26 cellular contexts compared by ENCODE assay signal in the genomic region with DNA sequence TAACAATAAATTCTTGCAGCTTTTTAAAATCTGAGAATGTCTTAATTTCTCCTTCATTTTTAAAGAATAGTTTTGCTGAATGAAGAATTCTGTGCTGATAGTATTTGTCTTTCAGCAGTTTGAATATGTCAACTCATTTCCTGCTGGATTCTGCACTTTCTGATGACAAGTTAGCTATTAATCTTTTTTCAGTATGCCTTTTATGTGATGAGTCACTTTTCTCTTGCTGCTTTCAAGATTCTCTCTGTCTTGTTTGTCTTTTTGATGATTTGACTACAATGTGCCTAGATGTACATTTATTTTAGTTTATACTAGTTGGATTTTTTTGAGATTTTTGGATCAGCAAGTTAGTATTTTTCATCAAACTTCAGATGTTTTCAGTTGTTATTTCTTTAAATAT.
"Had no signal": no experiment of that assay in that cellular context is flagged by ENCODE, and none has a peak within 500 bp of the region (broad histone marks: within the 10 kb centered on the region; RNA-seq: fewer than 3 reads in every experiment).

No MANE protein-coding gene starts in this region.

- H3K27me3 ChIP-seq: adrenal gland, ascending aorta, esophagus muscularis mucosa, gastroesophageal sphincter, heart left ventricle, right lobe of liver, thyroid gland had no signal

- H3K79me2 ChIP-seq: parathyroid adenoma had no signal

- DNase-seq: activated CD4-positive, alpha-beta T cell treated with anti-CD3 and anti-CD28 coated beads, Interleukin-2, amount 10 ng/mL, durations not matched to agents 7 days and 5 days; activated CD8-positive, alpha-beta T cell treated with anti-CD3 and anti-CD28 coated beads, Interleukin-2, amount 10 ng/mL, durations not matched to agents 7 days and 5 days; activated naive CD4-positive, alpha-beta T cell; adrenal gland; central memory CD4-positive, alpha-beta T cell; dorsolateral prefrontal cortex; effector memory CD8-positive, alpha-beta T cell; heart left ventricle; islet precursor cell; lower lobe of right lung; mesendoderm; mucosa of descending colon; nephron progenitor cell; right lobe of liver; stimulated activated CD4-positive, alpha-beta T cell treated with anti-CD3 and anti-CD28 coated beads, Interleukin-1b, Interleukin-23, amount 100 ng/mL, for 48 hours; substantia nigra; T1000; thyroid gland had no signal

- H2AFZ ChIP-seq: parathyroid adenoma had no signal

- FAIRE-seq: colon, endothelial cell of umbilical vein had no signal

- H3K27ac ChIP-seq: adrenal gland, ascending aorta, dorsolateral prefrontal cortex, esophagus muscularis mucosa, gastroesophageal sphincter, heart left ventricle, lower lobe of right lung, parathyroid adenoma, right lobe of liver, skin epidermis, thyroid gland, VCaP had no signal

- H3K9ac ChIP-seq: parathyroid adenoma had no signal

- H3K36me3 ChIP-seq: adrenal gland, ascending aorta, esophagus muscularis mucosa, gastroesophageal sphincter, heart left ventricle, lower lobe of right lung, right lobe of liver, thyroid gland had no signal

- H3K4me3 ChIP-seq: adrenal gland, ascending aorta, dorsolateral prefrontal cortex, esophagus muscularis mucosa, gastroesophageal sphincter, heart left ventricle, lower lobe of right lung, mucosa of descending colon, right lobe of liver, skin epidermis, thyroid gland had no signal

- H3K9me3 ChIP-seq: right lobe of liver, thyroid gland had no signal

- H3K4me1 ChIP-seq: adrenal gland, ascending aorta, esophagus muscularis mucosa, gastroesophageal sphincter, heart left ventricle, lower lobe of right lung, parathyroid adenoma, right lobe of liver, thyroid gland had no signal
